1 cellular context compared by ENCODE assay signal in the genomic region with DNA sequence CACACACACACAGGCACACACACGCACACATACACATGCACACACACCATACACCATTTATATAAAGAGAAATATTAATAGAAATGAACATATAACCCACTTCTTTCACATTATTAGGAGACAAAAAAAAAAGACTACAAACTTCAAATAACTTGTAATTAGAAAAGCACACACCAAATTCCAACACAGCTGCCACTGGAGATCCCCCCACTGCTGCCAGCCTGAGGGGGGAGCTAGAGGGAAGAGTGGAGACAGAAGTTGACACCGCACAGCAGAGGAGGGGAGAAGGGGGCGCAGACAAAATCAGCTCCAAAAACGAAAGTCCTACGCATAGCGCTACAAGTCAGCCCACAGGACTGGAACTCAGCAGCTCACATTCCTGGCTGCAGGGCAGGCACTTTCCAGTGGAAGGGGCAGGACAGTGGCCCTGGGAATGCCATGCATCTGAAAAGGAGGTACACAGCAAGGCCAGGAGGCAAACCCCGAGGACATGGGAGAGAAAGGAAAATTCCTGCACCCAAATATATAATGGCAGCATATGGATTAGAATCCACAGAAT.
TF ChIP-seq lines count a peak whose summit lies in the region.

No MANE protein-coding gene starts in this region.

TF ChIP-seq in HCT116, 20 proteins besides CTCF, POLR2A, EP300 and RAD21 (continued from another document):
- TF ChIP-seq, protein P1, sequence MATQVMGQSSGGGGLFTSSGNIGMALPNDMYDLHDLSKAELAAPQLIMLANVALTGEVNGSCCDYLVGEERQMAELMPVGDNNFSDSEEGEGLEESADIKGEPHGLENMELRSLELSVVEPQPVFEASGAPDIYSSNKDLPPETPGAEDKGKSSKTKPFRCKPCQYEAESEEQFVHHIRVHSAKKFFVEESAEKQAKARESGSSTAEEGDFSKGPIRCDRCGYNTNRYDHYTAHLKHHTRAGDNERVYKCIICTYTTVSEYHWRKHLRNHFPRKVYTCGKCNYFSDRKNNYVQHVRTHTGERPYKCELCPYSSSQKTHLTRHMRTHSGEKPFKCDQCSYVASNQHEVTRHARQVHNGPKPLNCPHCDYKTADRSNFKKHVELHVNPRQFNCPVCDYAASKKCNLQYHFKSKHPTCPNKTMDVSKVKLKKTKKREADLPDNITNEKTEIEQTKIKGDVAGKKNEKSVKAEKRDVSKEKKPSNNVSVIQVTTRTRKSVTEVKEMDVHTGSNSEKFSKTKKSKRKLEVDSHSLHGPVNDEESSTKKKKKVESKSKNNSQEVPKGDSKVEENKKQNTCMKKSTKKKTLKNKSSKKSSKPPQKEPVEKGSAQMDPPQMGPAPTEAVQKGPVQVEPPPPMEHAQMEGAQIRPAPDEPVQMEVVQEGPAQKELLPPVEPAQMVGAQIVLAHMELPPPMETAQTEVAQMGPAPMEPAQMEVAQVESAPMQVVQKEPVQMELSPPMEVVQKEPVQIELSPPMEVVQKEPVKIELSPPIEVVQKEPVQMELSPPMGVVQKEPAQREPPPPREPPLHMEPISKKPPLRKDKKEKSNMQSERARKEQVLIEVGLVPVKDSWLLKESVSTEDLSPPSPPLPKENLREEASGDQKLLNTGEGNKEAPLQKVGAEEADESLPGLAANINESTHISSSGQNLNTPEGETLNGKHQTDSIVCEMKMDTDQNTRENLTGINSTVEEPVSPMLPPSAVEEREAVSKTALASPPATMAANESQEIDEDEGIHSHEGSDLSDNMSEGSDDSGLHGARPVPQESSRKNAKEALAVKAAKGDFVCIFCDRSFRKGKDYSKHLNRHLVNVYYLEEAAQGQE (IDR thresholded peaks at IDR 0.05; ENCODE audit: low read depth), result no peak
- TF ChIP-seq SRF (IDR thresholded peaks at IDR 0.05; ENCODE audit: low read depth) (no peak), EZH2 (IDR thresholded peaks at IDR 0.05) (no peak), JUND (IDR thresholded peaks at IDR 0.05) (no peak), ELF1 (IDR thresholded peaks at IDR 0.05; ENCODE audit: borderline replicate concordance, low read depth) (no peak), YY1 (IDR thresholded peaks at IDR 0.05; ENCODE audit: extremely low read depth, insufficient replicate concordance, low read depth, low read length) (no peak), FOSL1 (IDR thresholded peaks at IDR 0.05; ENCODE audit: low read depth) (no peak), POLR2AphosphoS5 (IDR thresholded peaks at IDR 0.05; ENCODE audit: low read depth, low read length) (no peak), ZFX (IDR thresholded peaks at IDR 0.05) (no peak), MAX (IDR thresholded peaks at IDR 0.05) (no peak), SP1 (IDR thresholded peaks at IDR 0.05; ENCODE audit: low read depth) (no peak), CEBPB (IDR thresholded peaks at IDR 0.05; ENCODE audit: low read depth) (no peak)
- TF ChIP-seq, protein P2, sequence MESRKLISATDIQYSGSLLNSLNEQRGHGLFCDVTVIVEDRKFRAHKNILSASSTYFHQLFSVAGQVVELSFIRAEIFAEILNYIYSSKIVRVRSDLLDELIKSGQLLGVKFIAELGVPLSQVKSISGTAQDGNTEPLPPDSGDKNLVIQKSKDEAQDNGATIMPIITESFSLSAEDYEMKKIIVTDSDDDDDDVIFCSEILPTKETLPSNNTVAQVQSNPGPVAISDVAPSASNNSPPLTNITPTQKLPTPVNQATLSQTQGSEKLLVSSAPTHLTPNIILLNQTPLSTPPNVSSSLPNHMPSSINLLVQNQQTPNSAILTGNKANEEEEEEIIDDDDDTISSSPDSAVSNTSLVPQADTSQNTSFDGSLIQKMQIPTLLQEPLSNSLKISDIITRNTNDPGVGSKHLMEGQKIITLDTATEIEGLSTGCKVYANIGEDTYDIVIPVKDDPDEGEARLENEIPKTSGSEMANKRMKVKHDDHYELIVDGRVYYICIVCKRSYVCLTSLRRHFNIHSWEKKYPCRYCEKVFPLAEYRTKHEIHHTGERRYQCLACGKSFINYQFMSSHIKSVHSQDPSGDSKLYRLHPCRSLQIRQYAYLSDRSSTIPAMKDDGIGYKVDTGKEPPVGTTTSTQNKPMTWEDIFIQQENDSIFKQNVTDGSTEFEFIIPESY (IDR thresholded peaks at IDR 0.05; ENCODE audit: extremely low read depth, insufficient replicate concordance, low read length), result no peak
- TF ChIP-seq, protein P3, sequence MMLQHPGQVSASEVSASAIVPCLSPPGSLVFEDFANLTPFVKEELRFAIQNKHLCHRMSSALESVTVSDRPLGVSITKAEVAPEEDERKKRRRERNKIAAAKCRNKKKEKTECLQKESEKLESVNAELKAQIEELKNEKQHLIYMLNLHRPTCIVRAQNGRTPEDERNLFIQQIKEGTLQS (IDR thresholded peaks at IDR 0.05), result no peak
